In genomic region chr7:34298492-34298891, GRCh38 we compare ENCODE assay signal across 24 cellular contexts.
DNase-seq lines count a peak whose midpoint lies in the region; FAIRE-seq and TF ChIP-seq lines count a peak whose summit lies in the region.
"Had no signal": no experiment of that assay in that cellular context is flagged by ENCODE, and none has a peak within 500 bp of the region (broad histone marks: within the 10 kb centered on the region; RNA-seq: fewer than 3 reads in every experiment).

No MANE protein-coding gene starts in this region.

- no peaks in the 10 kb centered on the region for H3K27me3 ChIP-seq in astrocyte (ENCODE audit: insufficient read depth, low read length)
- no peaks in the 10 kb centered on the region for H3K27me3 ChIP-seq in endodermal cell (ENCODE audit: control insufficient read depth, insufficient read depth, low read length, poor library complexity, severe bottlenecking)
- no peaks in the 10 kb centered on the region for H3K27me3 ChIP-seq in mesendoderm (ENCODE audit: insufficient read depth, low read length, poor library complexity)
- H3K27me3 ChIP-seq: SJCRH30 had no signal

- H3K4me1 Mint-ChIP-seq in astrocyte (ENCODE audit: low read depth, unreplicated experiment), result peaks cover 21% of the 10 kb centered on the region
- peaks cover 21% of the 10 kb centered on the region for H3K4me1 Mint-ChIP-seq in endodermal cell
- H3K4me1 Mint-ChIP-seq: B cell had no signal

- H3K4me2 ChIP-seq in astrocyte (ENCODE audit: low read length) (no peak overlapping the region), mesendoderm (ENCODE audit: low read length) (no peak overlapping the region)

- no peak overlapping the region for H3K27ac Mint-ChIP-seq in astrocyte (ENCODE audit: unreplicated experiment)
- H3K27ac Mint-ChIP-seq in endodermal cell, result peak overlapping the region; percentile 11
- H3K27ac Mint-ChIP-seq: B cell; CD8-positive, alpha-beta T cell had no signal

- no peaks in the 10 kb centered on the region for H4K20me1 ChIP-seq in astrocyte (ENCODE audit: insufficient read depth, low read length)

- no peak overlapping the region for H2BK15ac ChIP-seq in mesendoderm (replicated peaks; ENCODE audit: low read depth)

- no peak overlapping the region for H3K4ac ChIP-seq in mesendoderm (ENCODE audit: low read depth, low read length)

- H4K8ac ChIP-seq in mesendoderm (ENCODE audit: low read depth, low read length), result no peak overlapping the region

- H2BK120ac ChIP-seq in mesendoderm (ENCODE audit: low read depth, low read length), result no peak overlapping the region

- H3K23ac ChIP-seq in mesendoderm (ENCODE audit: low read length), result no peak overlapping the region

- H3K79me1 ChIP-seq in mesendoderm (ENCODE audit: low read length), result no peaks in the 10 kb centered on the region

- H3K4me3 ChIP-seq in astrocyte (ENCODE audit: insufficient read depth, low read depth, low read length) (no peak overlapping the region), endodermal cell (ENCODE audit: low read length) (no peak overlapping the region), mesendoderm (ENCODE audit: low read length) (no peak overlapping the region)
- H3K4me3 ChIP-seq: SJCRH30 had no signal

- H2AFZ ChIP-seq in astrocyte (ENCODE audit: low read depth, low read length), result no peak overlapping the region

- H3K27ac ChIP-seq in astrocyte (ENCODE audit: low read depth, low read length) (no peak overlapping the region), endodermal cell (ENCODE audit: low read depth, low read length) (no peak overlapping the region), mesendoderm (ENCODE audit: low read depth, low read length) (no peak overlapping the region)
- H3K27ac ChIP-seq: C4-2B, SJCRH30 had no signal

- no peaks in the 10 kb centered on the region for H3K27me3 Mint-ChIP-seq in astrocyte (ENCODE audit: low read depth, unreplicated experiment)
- H3K27me3 Mint-ChIP-seq in endodermal cell (ENCODE audit: insufficient read depth), result no peaks in the 10 kb centered on the region
- H3K27me3 Mint-ChIP-seq: B cell had no signal

- no peak overlapping the region for H3K4me3 Mint-ChIP-seq in astrocyte (ENCODE audit: unreplicated experiment)
- H3K4me3 Mint-ChIP-seq in endodermal cell, result no peak overlapping the region
- H3K4me3 Mint-ChIP-seq: B cell; CD8-positive, alpha-beta T cell had no signal

- no peak overlapping the region for H4K5ac ChIP-seq in mesendoderm (ENCODE audit: low read length)

- H3K9ac ChIP-seq in astrocyte (ENCODE audit: low read length), result no peak overlapping the region
- no peak overlapping the region for H3K9ac ChIP-seq in endodermal cell (ENCODE audit: extremely low read depth, low read length, poor library complexity, severe bottlenecking)
- no peak overlapping the region for H3K9ac ChIP-seq in mesendoderm (ENCODE audit: low read length)

- no peaks in the 10 kb centered on the region for H3K4me1 ChIP-seq in astrocyte (ENCODE audit: insufficient read depth, low read length)
- H3K4me1 ChIP-seq in endodermal cell (ENCODE audit: control insufficient read depth, insufficient read depth, low read length), result no peaks in the 10 kb centered on the region
- H3K4me1 ChIP-seq in mesendoderm (ENCODE audit: control insufficient read depth, low read depth, low read length), result peaks cover 8% of the 10 kb centered on the region
- H3K4me1 ChIP-seq: Caco-2, SJCRH30 had no signal

- TF ChIP-seq CTCF in astrocyte (IDR thresholded peaks at IDR 0.05; ENCODE audit: insufficient read depth, low read depth, low read length) (no peak), endodermal cell (conservative IDR thresholded peaks at IDR 0.05) (no peak)

- no peak overlapping the region for H2AK5ac ChIP-seq in mesendoderm (ENCODE audit: low read length)

- no peaks in the 10 kb centered on the region for H3K9me3 ChIP-seq in astrocyte (ENCODE audit: insufficient read depth, low read depth, low read length)
- peaks cover 4% of the 10 kb centered on the region for H3K9me3 ChIP-seq in endodermal cell (ENCODE audit: control insufficient read depth, low read length)
- H3K9me3 ChIP-seq: Caco-2, SJCRH30 had no signal

- in situ Hi-C loops in ACHN (cut with HindIII; ENCODE audit: low pct_ligation_motif_present, low pct_unique_long_range_greater_than_20kb, low sequenced_read_pairs), result no loop called here

- WGBS in endodermal cell (ENCODE audit: insufficient coverage in 1 of 2, insufficient read length in 1 of 2), 2 experiments, result 58% methylated on average over 3 of the region's 3 CpGs; no CpG with 5 or more reads in 1 of the 2 experiments
- WGBS in mesendoderm (ENCODE audit: extremely low coverage, insufficient coverage, low lambda C conversion rate), result no CpG with 5 or more reads among the region's 3 CpGs

- H3K56ac ChIP-seq in mesendoderm (ENCODE audit: low read length), result no peak overlapping the region

- DNase-seq in RPMI7951 (ENCODE audit: low read depth) (peak; percentile 21), astrocyte (ENCODE audit: low read depth) (peak; percentile 75), endodermal cell (no peak), mesendoderm (peak; percentile 57), ACHN (no peak), NCI-H1694 (lab: John Stamatoyannopoulos, UW) (no peak), NCI-H1048 (lab: John Stamatoyannopoulos, UW) (no peak)
- DNase-seq: Caco-2; CD8-positive, alpha-beta T cell; DMS79; GF-D8; NCI-H1092; NCI-H1417 treated with DMSO at 0.1 percent for 48 hours; NCI-H187; NCI-H2081 treated with DMSO at 0.1 percent for 48 hours; NCI-H446; NCI-H524 treated with DMSO at 0.1 percent for 48 hours; NCI-H774; PC-3; SJCRH30 had no signal

- no peak for FAIRE-seq in astrocyte (lab: Jason Lieb, UNC)
- FAIRE-seq: GM12891, H54 had no signal

- no peaks in the 10 kb centered on the region for H3K36me3 ChIP-seq in astrocyte (ENCODE audit: insufficient read depth, low read length)
- no peaks in the 10 kb centered on the region for H3K36me3 ChIP-seq in endodermal cell (ENCODE audit: control insufficient read depth, insufficient read depth, low read length)
- no peaks in the 10 kb centered on the region for H3K36me3 ChIP-seq in mesendoderm (ENCODE audit: control insufficient read depth, insufficient read depth, low read length)
- H3K36me3 ChIP-seq: SJCRH30 had no signal

- H3K9me3 Mint-ChIP-seq in astrocyte (ENCODE audit: unreplicated experiment) (peaks cover 2% of the 10 kb centered on the region), endodermal cell (no peaks in the 10 kb centered on the region)
- H3K9me3 Mint-ChIP-seq: CD8-positive, alpha-beta T cell had no signal

- H3K79me2 ChIP-seq in astrocyte (ENCODE audit: insufficient read depth, low read length), result no peaks in the 10 kb centered on the region
- H3K79me2 ChIP-seq in mesendoderm (ENCODE audit: control insufficient read depth, insufficient read depth, low read length), result no peaks in the 10 kb centered on the region

- H2BK5ac ChIP-seq in mesendoderm (ENCODE audit: low read length), result no peak overlapping the region

- no peak overlapping the region for H3K18ac ChIP-seq in mesendoderm (ENCODE audit: low read length)

- H3K36me3 Mint-ChIP-seq in astrocyte (ENCODE audit: low read depth, unreplicated experiment) (no peaks in the 10 kb centered on the region), endodermal cell (ENCODE audit: low read depth) (no peaks in the 10 kb centered on the region)
- H3K36me3 Mint-ChIP-seq: CD8-positive, alpha-beta T cell had no signal

Comparison
In these comparisons a context has a peak if more than half of its experiments do, and no peak if none do; other contexts are left out.
1. DNase-seq: peak in RPMI7951 (single experiment), astrocyte (single experiment) and mesendoderm (single experiment); none in endodermal cell (single experiment), ACHN (single experiment), NCI-H1694 (single experiment) and NCI-H1048 (single experiment).